In genomic region chr4:71663780-71664179, GRCh38 we compare ENCODE assay signal across 18 cellular contexts.
DNase-seq lines count a peak whose midpoint lies in the region; ATAC-seq and TF ChIP-seq lines count a peak whose summit lies in the region.
"Had no signal": no experiment of that assay in that cellular context is flagged by ENCODE, and none has a peak within 500 bp of the region (broad histone marks: within the 10 kb centered on the region; RNA-seq: fewer than 3 reads in every experiment).

No MANE protein-coding gene starts in this region.

- DNase-seq in GM12865 (ENCODE audit: low read depth) (peak; percentile 1), H4 (ENCODE audit: low spot score) (peak; percentile 17), MM.1S (peak; percentile 72), lung (ENCODE audit: low spot score) (no peak), cerebellum (ENCODE audit: low spot score) (no peak), medulla oblongata (ENCODE audit: extremely low spot score) (no peak), NCI-H446 treated with DMSO at 0.1 percent for 48 hours (lab: John Stamatoyannopoulos, UW) (no peak)
- DNase-seq in stimulated activated naive CD8-positive, alpha-beta T cell treated with anti-CD3 and anti-CD28 coated beads, Interleukin-15, Interleukin-2, amounts not matched to agents 100 U/mL and 50 U/mL, for 24 hours, result no peak
- DNase-seq: GF-D8, HFFc6, MV-4-11, NCI-H1417, NCI-H2029 treated with DMSO at 0.1 percent for 48 hours, NCI-H524, T-helper 2 cell had no signal

- ATAC-seq in lung (ENCODE audit: insufficient read depth, low FRiP score), result peak; percentile 47
- no peak for ATAC-seq in stimulated activated naive CD8-positive, alpha-beta T cell treated with anti-CD3 and anti-CD28 coated beads, Interleukin-15, Interleukin-2, amounts not matched to agents 100 U/mL and 50 U/mL, for 24 hours
- ATAC-seq: A549 had no signal

- 52 to 69% methylated on average over 2 of the region's 2 CpGs for WGBS in lung, 2 donors

- TF ChIP-seq CTCF in GM12865 (IDR thresholded peaks at IDR 0.05; ENCODE audit: insufficient read depth, low read depth, low read length, missing control alignments), result no peak
- no peak for TF ChIP-seq CTCF in MM.1S (IDR thresholded peaks at IDR 0.05; ENCODE audit: low read length)
- no peak for TF ChIP-seq CTCF in lung (IDR thresholded peaks at IDR 0.05; ENCODE audit: control extremely low read depth, extremely low read depth)

- no peaks in the 10 kb centered on the region for H3K27me3 ChIP-seq in MM.1S (replicated peaks; ENCODE audit: insufficient read depth, low read length)
- H3K27me3 ChIP-seq in lung (ENCODE audit: control insufficient read depth, insufficient read depth), result no peaks in the 10 kb centered on the region
- H3K27me3 ChIP-seq: SJSA1 had no signal

- peak overlapping the region; percentile 4; the same call in 1 of the 2 replicates for H2AFZ ChIP-seq in MM.1S (ENCODE audit: low read length)

- peak overlapping the region; percentile 13; the same call in 1 of the 2 replicates for H3K9ac ChIP-seq in MM.1S (ENCODE audit: low read length)

- H3K36me3 ChIP-seq in MM.1S (replicated peaks; ENCODE audit: insufficient read depth, low read length), result no peaks in the 10 kb centered on the region
- H3K36me3 ChIP-seq in lung (ENCODE audit: control insufficient read depth in 2 of 2, insufficient read depth in 2 of 2, low read length in 2 of 2), result no peaks in the 10 kb centered on the region
- H3K36me3 ChIP-seq: SJSA1 had no signal

- H3K27ac ChIP-seq in MM.1S (ENCODE audit: low read length), result peak overlapping the region; percentile 51; the same call in 1 of the 2 replicates
- no peak overlapping the region for H3K27ac ChIP-seq in lung (ENCODE audit: low read depth in 1 of 2, low read length in 1 of 2)
- H3K27ac ChIP-seq: A549, C4-2B, SJSA1 had no signal

- H3F3A ChIP-seq in MM.1S (ENCODE audit: insufficient read depth, low read length), result 0 out of 2 replicates have a peak, but pooled peaks cover 4% of the 10 kb centered on the region

- no peaks in the 10 kb centered on the region for H4K20me1 ChIP-seq in MM.1S (ENCODE audit: insufficient read depth, low read length)

- peak overlapping the region; percentile 50 for H3K4me2 ChIP-seq in MM.1S (ENCODE audit: low read depth, low read length)
- H3K4me2 ChIP-seq: A549 had no signal

- H3K9me2 ChIP-seq in MM.1S (replicated peaks; ENCODE audit: insufficient read depth, low read length), result no peaks in the 10 kb centered on the region

- H3K9me3 ChIP-seq in MM.1S (replicated peaks; ENCODE audit: insufficient read depth, low read length) (no peaks in the 10 kb centered on the region), lung (ENCODE audit: control insufficient read depth in 2 of 2, insufficient read depth in 1 of 2, low read length in 1 of 2) (peaks cover 0 to 2% of the 10 kb centered on the region in 2 donors)
- H3K9me3 ChIP-seq: A549, SJSA1 had no signal

- peaks cover 17% of the 10 kb centered on the region for H3K4me1 ChIP-seq in MM.1S (ENCODE audit: low read length)
- no peaks in the 10 kb centered on the region for H3K4me1 ChIP-seq in lung (ENCODE audit: control insufficient read depth in 2 of 2, insufficient read depth in 2 of 2, low read length in 2 of 2)
- H3K4me1 ChIP-seq: A549, SJSA1 had no signal

- H3K79me2 ChIP-seq in MM.1S (ENCODE audit: low read length), result no peaks in the 10 kb centered on the region

- H3K4me3 ChIP-seq in GM12865 (ENCODE audit: low read depth, low read length), result no peak overlapping the region
- peak overlapping the region; percentile 6; the same call in 1 of the 2 replicates for H3K4me3 ChIP-seq in MM.1S (ENCODE audit: low read length)
- no peak overlapping the region for H3K4me3 ChIP-seq in lung
- H3K4me3 ChIP-seq: A549, SJSA1 had no signal

Comparison
In these comparisons a context has a peak if more than half of its experiments do, and no peak if none do; other contexts are left out.
1. DNase-seq: peak in GM12865 (single experiment), H4 (single experiment) and MM.1S (single experiment); none in lung (single experiment), stimulated activated naive CD8-positive, alpha-beta T cell treated with anti-CD3 and anti-CD28 coated beads, Interleukin-15, Interleukin-2, amounts not matched to agents 100 U/mL and 50 U/mL, for 24 hours (single experiment), cerebellum (single experiment), medulla oblongata (single experiment) and NCI-H446 treated with DMSO at 0.1 percent for 48 hours (single experiment).